8 cellular contexts compared by ENCODE assay signal in genomic region chr1:151472852-151473731, GRCh38. TPM values are rescaled to one million over a fixed set of nuclear protein-coding genes. Genes with fewer than 3 reads are reported as not detected.
DNase-seq lines count a peak whose midpoint lies in the region; ATAC-seq and TF ChIP-seq lines count a peak whose summit lies in the region.

No MANE protein-coding gene starts in this region.

- no peaks in the 10 kb centered on the region for H4K20me1 ChIP-seq in hepatocyte (ENCODE audit: insufficient read depth, poor library complexity, severe bottlenecking)

- DNase-seq in GM03348 (ENCODE audit: low spot score): peak; percentile 60
- DNase-seq in NCI-H774 (lab: John Stamatoyannopoulos, UW): peak; percentile 4
- DNase-seq in astrocyte of the hippocampus (ENCODE audit: low read depth, low spot score): peak; percentile 63
- peak; percentile 67 for DNase-seq in hepatocyte (ENCODE audit: low spot score)
- DNase-seq in psoas muscle: peak; percentile 35 to 61
- no peak for DNase-seq in RPMI8226
- DNase-seq in NCI-H2081 treated with DMSO at 0.1 percent for 48 hours (lab: John Stamatoyannopoulos, UW): no peak

- H2AFZ ChIP-seq in hepatocyte: peak overlapping the region; percentile 70

- H3K9me2 ChIP-seq in hepatocyte (replicated peaks; ENCODE audit: insufficient read depth): no peaks in the 10 kb centered on the region

- H3K36me3 ChIP-seq in hepatocyte (replicated peaks; ENCODE audit: insufficient read depth, low read depth): no peaks in the 10 kb centered on the region
- no peaks in the 10 kb centered on the region for H3K36me3 ChIP-seq in psoas muscle (ENCODE audit: insufficient read depth in 1 of 2, low read depth in 1 of 2)

- ATAC-seq in psoas muscle (peak; percentile 67 to 88 (median 74)), GM18867 (IDR thresholded peaks at IDR 0.05; ENCODE audit: unreplicated experiment) (no peak)

- WGBS in hepatocyte (ENCODE audit: low lambda C conversion rate, missing lambda C conversion rate): 15% methylated on average over 20 of the region's 36 CpGs
- WGBS in psoas muscle, 3 donors: 5 to 8% (median 5%) methylated on average over 36 of the region's 36 CpGs

- intact Hi-C loops in psoas muscle (cut with DNase I): loop anchor here in 1 of 2 donors (1.0 kb wide), 1 partner anchor 14 kb away; the partner anchor contains the start of gene POGZ

- TF ChIP-seq CTCF in hepatocyte (IDR thresholded peaks at IDR 0.05; ENCODE audit: poor library complexity) (no peak), psoas muscle (IDR thresholded peaks at IDR 0.05) (no peak)

- H3K4me1 ChIP-seq in hepatocyte (ENCODE audit: insufficient read depth) (peaks cover 6% of the 10 kb centered on the region), psoas muscle (no peaks in the 10 kb centered on the region)

- H3K9me3 ChIP-seq in hepatocyte (ENCODE audit: low read depth) (no peaks in the 10 kb centered on the region), psoas muscle (no peaks in the 10 kb centered on the region)

- no peaks in the 10 kb centered on the region for H3K79me2 ChIP-seq in hepatocyte

- H3K4me2 ChIP-seq in hepatocyte: peak overlapping the region; percentile 83

- H3K27me3 ChIP-seq in hepatocyte (no peaks in the 10 kb centered on the region), psoas muscle (ENCODE audit: insufficient read depth in 3 of 3, low read length in 2 of 3) (no peaks in the 10 kb centered on the region)

- H3K4me3 ChIP-seq in hepatocyte (peak overlapping the region; percentile 18), psoas muscle (peak overlapping the region; percentile 80)

- peak overlapping the region; percentile 81 for H3K27ac ChIP-seq in hepatocyte
- peak overlapping the region; percentile 69 for H3K27ac ChIP-seq in psoas muscle

RNA-seq across cellular contexts. Expression of gene POGZ, which starts 13.8 kb away (rescaled TPM):
- 36.3 and 37.0 TPM in 2 replicates for total RNA-seq in hepatocyte
- 12.9 and 16.2 TPM in 2 replicates for polyA plus RNA-seq in hepatocyte
- total RNA-seq in psoas muscle: 10 to 100 TPM; 26.5 to 45.1 (median 41.8) TPM
- 10 to 100 TPM in 1 of 3 donors, 1 to 10 TPM in 2; 6.7 to 13.8 (median 8.5) TPM for polyA plus RNA-seq in psoas muscle

RNA-seq across cellular contexts. Expression of gene CGN, which starts 38.1 kb away (rescaled TPM):
- total RNA-seq in hepatocyte: 58.2 and 66.4 TPM in 2 replicates
- polyA plus RNA-seq in hepatocyte: 46.3 and 54.5 TPM in 2 replicates
- total RNA-seq in psoas muscle: under 1 TPM in 2 of 4 donors, not detected in 2; 0.10 to 0.21 TPM
- under 1 TPM; 0.03 to 0.12 (median 0.05) TPM for polyA plus RNA-seq in psoas muscle

Comparison
In these comparisons a context has a peak if more than half of its experiments do, and no peak if none do; other contexts are left out.
1. DNase-seq: peak in GM03348 (single experiment), NCI-H774 (single experiment), astrocyte of the hippocampus (single experiment), hepatocyte (single experiment) and psoas muscle (2 of 2); none in RPMI8226 (single experiment) and NCI-H2081 treated with DMSO at 0.1 percent for 48 hours (single experiment).
2. RNA of gene CGN, which starts 38.1 kb away (total RNA-seq): 58.2 to 66.4 TPM in hepatocyte; 0.10 to 0.21 TPM in psoas muscle; every median in the first group is over 10 times any median in the second.